ENCODE assay signal across 1 cellular context in genomic region chr3:126476976-126477330, GRCh38.
TF ChIP-seq lines count a peak whose summit lies in the region.

No MANE protein-coding gene starts in this region.

TF ChIP-seq in IMR-90, 13 proteins besides CTCF, POLR2A, EP300 and RAD21:
- TF ChIP-seq MAFK (IDR thresholded peaks at IDR 0.05; ENCODE audit: low read depth, low read length) (no peak), CEBPB (IDR thresholded peaks at IDR 0.05; ENCODE audit: low read depth, low read length) (no peak), ELK1 (IDR thresholded peaks at IDR 0.05; ENCODE audit: borderline replicate concordance, low read depth, low read length) (no peak), MAZ (IDR thresholded peaks at IDR 0.05; ENCODE audit: borderline replicate concordance, low read depth, low read length) (no peak), NFE2L2 (IDR thresholded peaks at IDR 0.05; ENCODE audit: low read depth, low read length) (no peak), FOS (IDR thresholded peaks at IDR 0.05; ENCODE audit: low read depth, low read length) (no peak), RCOR1 (IDR thresholded peaks at IDR 0.05; ENCODE audit: insufficient replicate concordance, low read length) (no peak), USF2 (IDR thresholded peaks at IDR 0.05; ENCODE audit: low read depth, low read length) (no peak), SMC3 (IDR thresholded peaks at IDR 0.05; ENCODE audit: low read depth, low read length) (no peak), RFX5 (IDR thresholded peaks at IDR 0.05; ENCODE audit: low read depth, low read length) (no peak)
